ENCODE assay signal across 8 cellular contexts in the genomic region with DNA sequence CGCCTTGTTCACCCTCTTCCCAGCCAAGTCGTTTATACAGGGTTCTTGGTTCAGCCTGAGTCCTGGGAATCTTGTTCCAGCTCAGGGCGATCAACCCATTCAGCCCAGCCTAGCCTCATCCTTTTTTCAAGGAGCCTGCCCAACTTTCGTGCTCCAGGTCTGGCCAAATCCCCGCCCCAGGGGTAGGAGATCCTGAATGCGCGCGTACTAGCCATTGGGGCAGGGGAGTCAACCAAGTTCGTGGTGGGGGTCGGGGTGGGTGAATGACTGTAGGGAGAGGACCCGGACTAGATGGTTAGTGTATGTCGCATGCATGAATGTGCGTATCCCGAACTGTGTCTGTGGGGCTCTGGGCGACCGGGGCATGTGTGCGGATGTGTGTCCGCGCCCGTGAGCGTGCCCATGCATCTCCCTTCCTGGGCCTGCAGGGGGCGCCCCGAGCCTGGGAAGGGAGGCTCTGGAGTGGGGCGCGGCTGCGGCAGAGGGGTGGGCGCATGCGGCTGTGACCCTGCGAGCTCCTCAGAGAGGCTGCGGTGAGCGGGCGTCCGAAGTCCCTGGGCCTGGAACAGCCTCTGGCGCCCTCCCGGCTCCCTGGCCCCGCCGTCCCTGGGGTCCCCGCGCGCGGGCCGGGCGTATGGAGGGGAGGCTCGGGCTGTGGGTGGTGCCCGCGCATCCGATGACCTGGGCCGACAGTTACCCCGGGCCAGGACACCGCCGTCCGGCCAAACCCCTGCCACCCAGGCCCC. TPM values are rescaled to one million over a fixed set of nuclear protein-coding genes. Genes with fewer than 3 reads are reported as not detected.
A peak's percentile ranks its signal among the peaks of the same experiment; 100 is the strongest.
DNase-seq lines count a peak whose midpoint lies in the region; ATAC-seq and TF ChIP-seq lines count a peak whose summit lies in the region.

No MANE protein-coding gene starts in this region.

- H3K36me3 ChIP-seq in brain microvascular endothelial cell (replicated peaks) (no peaks in the 10 kb centered on the region), iPS-15b (ENCODE audit: control insufficient read depth, insufficient read depth, low read length) (no peaks in the 10 kb centered on the region), gastrocnemius medialis (no peaks in the 10 kb centered on the region)

- TF ChIP-seq POLR2A in gastrocnemius medialis (IDR thresholded peaks at IDR 0.05): peak in 1 of 2 donors; percentile 7

- in situ Hi-C loops in brain microvascular endothelial cell (cut with HindIII; ENCODE audit: low pct_ligation_motif_present, low sequenced_read_pairs) (no loop called here), gastrocnemius medialis (cut with MboI; ENCODE audit: low sequenced_read_pairs in 4 of 4) (loop anchor here in 1 of 4 donors (10.0 kb wide), 1 partner anchor 56 kb away; the partner anchor contains the start of gene GALT)

- intact Hi-C loops in gastrocnemius medialis (cut with DNase I; ENCODE audit: low total_unique reads): loop anchor here (1.0 kb wide), 1 partner anchor 55 kb away; the partner anchor contains the start of gene GALT

- H3K27me3 ChIP-seq in brain microvascular endothelial cell (replicated peaks) (no peaks in the 10 kb centered on the region), iPS-15b (ENCODE audit: control insufficient read depth, insufficient read depth, low read length) (peaks cover 36% of the 10 kb centered on the region), gastrocnemius medialis (no peaks in the 10 kb centered on the region)

- H3K4me3 ChIP-seq in brain microvascular endothelial cell (ENCODE audit: low read depth, low read length): peak overlapping the region; percentile 61
- peak overlapping the region; percentile 52 for H3K4me3 ChIP-seq in iPS-15b (ENCODE audit: low read depth, low read length)
- peak overlapping the region; percentile 63 to 93 (median 80) for H3K4me3 ChIP-seq in gastrocnemius medialis

- no peak overlapping the region for H3K9ac ChIP-seq in iPS-15b (ENCODE audit: low read depth, low read length)

- peak; percentile 88 for TF ChIP-seq CTCF in brain microvascular endothelial cell (IDR thresholded peaks at IDR 0.05; ENCODE audit: low read depth, low read length, missing control alignments)
- peak; percentile 68 to 92 (median 85) for TF ChIP-seq CTCF in gastrocnemius medialis (IDR thresholded peaks at IDR 0.05 in 4 of 5, conservative IDR thresholded peaks at IDR 0.05 in 1 of 5)

- no peak overlapping the region for H3K27ac ChIP-seq in brain microvascular endothelial cell
- peak overlapping the region; percentile 64 to 71 (median 69) for H3K27ac ChIP-seq in gastrocnemius medialis

- H3K9me3 ChIP-seq in iPS-15b (ENCODE audit: control insufficient read depth, insufficient read depth, low read length): no peaks in the 10 kb centered on the region
- no peaks in the 10 kb centered on the region for H3K9me3 ChIP-seq in gastrocnemius medialis

- H3K4me1 ChIP-seq in iPS-15b (ENCODE audit: control insufficient read depth, insufficient read depth, low read length): peaks cover 2% of the 10 kb centered on the region
- H3K4me1 ChIP-seq in gastrocnemius medialis: peaks cover 4 to 5% of the 10 kb centered on the region in 2 donors

- ATAC-seq in GM19452 (IDR thresholded peaks at IDR 0.05; ENCODE audit: unreplicated experiment) (peak; percentile 43), gastrocnemius medialis (peak; percentile 77 to 85), GM18519 (IDR thresholded peaks at IDR 0.05; ENCODE audit: low FRiP score, unreplicated experiment) (no peak)

- DNase-seq in 8988T: peak; percentile 79
- peak; percentile 62 for DNase-seq in NCI-H128 (lab: John Stamatoyannopoulos, UW; ENCODE audit: unreplicated experiment)
- DNase-seq in UCSD-AML1 (lab: John Stamatoyannopoulos, UW; ENCODE audit: unreplicated experiment): peak; percentile 71
- DNase-seq in brain microvascular endothelial cell: peak; percentile 43
- DNase-seq in gastrocnemius medialis: peak; percentile 11 to 45

RNA-seq across cellular contexts. Expression of gene CCL21, which starts 8.7 kb away (rescaled TPM):
- 1 to 10 TPM in 1 of 4 donors, under 1 TPM in 2, not detected in 1; 0.87 to 1.9 (median 0.91) TPM for total RNA-seq in gastrocnemius medialis

RNA-seq across cellular contexts. Expression of gene CCL19, which starts 10.1 kb away (rescaled TPM):
- not detected for total RNA-seq in gastrocnemius medialis

RNA-seq across cellular contexts. Expression of gene CCL27, which starts 38.7 kb away (rescaled TPM):
- total RNA-seq in gastrocnemius medialis: 1 to 10 TPM in 1 of 4 donors, not detected in 3; 1.7 TPM

RNA-seq across cellular contexts. Expression of gene IL11RA, which starts 49.2 kb away (rescaled TPM):
- total RNA-seq in gastrocnemius medialis: 10 to 100 TPM in 2 of 4 donors, 1 to 10 TPM in 2; 3.3 to 15.3 (median 11.6) TPM

RNA-seq across cellular contexts. Expression of gene GALT, which starts 54.7 kb away (rescaled TPM):
- 10 to 100 TPM in 3 of 4 donors, 1 to 10 TPM in 1; 8.1 to 23.6 (median 20.0) TPM for total RNA-seq in gastrocnemius medialis

Comparison
In these comparisons a context has a peak if more than half of its experiments do, and no peak if none do; other contexts are left out.
1. DNase-seq: peak in every context shown above with its lines; median percentile 79 in 8988T; 71 in UCSD-AML1; 62 in NCI-H128; 43 in brain microvascular endothelial cell; 28 in gastrocnemius medialis.